ENCODE assay signal across 9 cellular contexts in the genomic region with DNA sequence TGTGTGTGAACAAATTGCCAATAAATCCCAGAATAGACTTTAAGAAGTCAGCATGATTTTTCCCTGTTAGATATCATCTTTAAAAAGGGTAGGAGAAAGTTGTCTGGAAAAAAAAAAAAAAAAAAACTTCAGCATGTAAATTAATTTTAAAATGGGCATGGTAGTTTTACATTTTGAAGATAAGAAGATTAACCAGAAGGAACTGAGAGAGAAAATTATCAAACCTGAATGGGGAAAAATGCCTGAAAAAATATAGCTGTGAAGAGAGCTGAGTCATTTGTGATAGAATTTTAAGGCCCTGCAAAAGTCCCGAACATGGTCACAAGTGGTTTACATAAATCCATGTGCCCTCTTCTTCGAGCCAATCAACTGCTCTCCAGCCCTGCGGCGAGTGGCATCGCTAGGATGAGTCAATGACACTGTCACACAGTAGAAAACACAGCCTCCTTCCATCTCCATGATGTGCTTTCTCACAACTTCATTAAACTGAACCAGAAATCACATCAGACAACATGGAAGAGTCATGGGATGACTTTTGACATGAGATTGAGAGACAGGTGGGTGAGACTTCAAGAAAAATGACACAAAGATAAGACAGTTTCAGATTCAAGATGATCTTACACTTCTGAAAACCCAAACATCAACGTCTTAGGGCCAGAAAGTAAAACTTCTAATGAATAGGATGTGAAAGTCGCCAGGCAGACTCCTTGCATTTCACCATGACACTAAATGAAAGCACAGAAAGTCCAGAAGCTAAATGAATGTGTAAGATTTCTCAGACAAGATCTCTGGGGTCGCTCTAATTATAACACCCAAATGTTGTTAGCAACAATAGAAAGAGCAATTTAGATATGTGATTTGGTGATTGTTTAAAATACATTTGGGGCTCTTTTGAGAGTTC.
DNase-seq lines count a peak whose midpoint lies in the region; ATAC-seq, FAIRE-seq and TF ChIP-seq lines count a peak whose summit lies in the region.
"Had no signal": no experiment of that assay in that cellular context is flagged by ENCODE, and none has a peak within 500 bp of the region (broad histone marks: within the 10 kb centered on the region; RNA-seq: fewer than 3 reads in every experiment).

No MANE protein-coding gene starts in this region.

- peak; percentile 93 for ATAC-seq in HG02642 (IDR thresholded peaks at IDR 0.05; ENCODE audit: poor library complexity, unreplicated experiment)
- ATAC-seq in T-helper 17 cell, result peak; percentile 97
- ATAC-seq in memory B cell (ENCODE audit: low read depth), result peak; percentile 31

- H3K4me1 Mint-ChIP-seq in T-helper 17 cell (peaks cover 36% of the 10 kb centered on the region), memory B cell (peaks cover 4% of the 10 kb centered on the region)

- no peak overlapping the region for H3K27ac ChIP-seq in RWPE1

- no peak for TF ChIP-seq CTCF in RWPE1 (conservative IDR thresholded peaks at IDR 0.05; ENCODE audit: low read depth)

- DNase-seq in GM18507 (ENCODE audit: extremely low spot score, insufficient read length, low read depth), result peak; percentile 28
- DNase-seq in T-helper 17 cell, result peak in 2 of 3 donors; percentile 11 to 19
- no peak for DNase-seq in memory B cell (ENCODE audit: low spot score in 2 of 2)
- DNase-seq in NCI-H510A (lab: John Stamatoyannopoulos, UW), result no peak
- DNase-seq in NCI-H2171 treated with DMSO at 0.1 percent for 48 hours (lab: John Stamatoyannopoulos, UW), result no peak
- no peak for DNase-seq in RWPE1 (ENCODE audit: low spot score)
- no peak for DNase-seq in Kasumi-1 (lab: John Stamatoyannopoulos, UW)

- peak; percentile 99 for FAIRE-seq in GM18507 (lab: Jason Lieb, UNC)
- FAIRE-seq: bronchial epithelial cell had no signal

- POLR2A ChIA-PET in RWPE1 (lab: Yijun Ruan, JAX; ENCODE audit: low non-redundant PET), result no interaction called here

- H3K4me3 Mint-ChIP-seq in T-helper 17 cell, result peak overlapping the region; percentile 76
- no peak overlapping the region for H3K4me3 Mint-ChIP-seq in memory B cell

- H3K9me3 Mint-ChIP-seq in memory B cell, result no peaks in the 10 kb centered on the region

- CTCF ChIA-PET in RWPE1 (lab: Yijun Ruan, JAX), result no interaction called here

- no peaks in the 10 kb centered on the region for H3K9me3 ChIP-seq in T-helper 17 cell (ENCODE audit: control insufficient read depth, low read length, poor library complexity, severe bottlenecking)

- H3K27ac Mint-ChIP-seq in T-helper 17 cell, result peak overlapping the region; percentile 90
- no peak overlapping the region for H3K27ac Mint-ChIP-seq in memory B cell

- H3K36me3 Mint-ChIP-seq in T-helper 17 cell (ENCODE audit: low read depth) (peaks cover 3% of the 10 kb centered on the region), memory B cell (no peaks in the 10 kb centered on the region)

- H3K27me3 Mint-ChIP-seq in T-helper 17 cell, result no peaks in the 10 kb centered on the region
- H3K27me3 Mint-ChIP-seq in memory B cell, result peaks cover 11% of the 10 kb centered on the region

Comparison
In these comparisons a context has a peak if more than half of its experiments do, and no peak if none do; other contexts are left out.
1. DNase-seq: peak in GM18507 (single experiment) and T-helper 17 cell (2 of 3); none in memory B cell (0 of 2), NCI-H510A (single experiment), NCI-H2171 treated with DMSO at 0.1 percent for 48 hours (single experiment), RWPE1 (single experiment) and Kasumi-1 (0 of 2).
2. ATAC-seq: peak in every context shown above with its lines; median percentile 97 in T-helper 17 cell; 93 in HG02642; 31 in memory B cell.